26 cellular contexts compared by ENCODE assay signal in the genomic region with DNA sequence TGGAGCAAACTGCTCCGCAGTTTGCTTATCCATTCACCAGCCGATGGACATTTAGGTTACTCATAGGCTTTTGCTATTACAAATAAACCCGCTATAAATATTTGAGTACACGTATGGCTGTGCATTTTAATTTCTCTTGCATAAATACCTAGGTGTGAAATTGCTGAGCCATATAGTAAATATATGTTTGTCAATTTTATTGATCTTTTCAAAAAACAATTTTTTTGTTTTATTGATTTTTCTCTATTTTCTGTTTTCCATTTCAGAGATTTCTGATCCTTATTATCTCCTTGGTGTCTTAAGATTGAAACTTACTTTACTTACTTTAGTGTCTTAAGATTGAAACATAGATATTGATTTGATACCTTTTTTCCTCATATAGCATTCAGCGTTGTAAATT. TPM values are rescaled to one million over a fixed set of nuclear protein-coding genes. Genes with fewer than 3 reads are reported as not detected.
DNase-seq lines count a peak whose midpoint lies in the region; ATAC-seq, FAIRE-seq and TF ChIP-seq lines count a peak whose summit lies in the region.
"Had no signal": no experiment of that assay in that cellular context is flagged by ENCODE, and none has a peak within 500 bp of the region (broad histone marks: within the 10 kb centered on the region; RNA-seq: fewer than 3 reads in every experiment).

No MANE protein-coding gene starts in this region.

- CTCF ChIA-PET in K562 (lab: Yijun Ruan, JAX; ENCODE audit: low intra/inter-chr PET ratio): no interaction called here

- H3K9ac ChIP-seq in K562 (ENCODE audit: insufficient read depth in 1 of 2, low read depth in 2 of 2, low read length in 2 of 2): no peak overlapping the region
- H3K9ac ChIP-seq: BLaER1 had no signal

- peak overlapping the region in 2 of 3 experiments; percentile 15 to 42 for H3K4me3 Mint-ChIP-seq in nephron
- peak overlapping the region; percentile 14 for H3K4me3 Mint-ChIP-seq in neural crest cell
- H3K4me3 Mint-ChIP-seq: CD14-positive monocyte had no signal

- no peak for TF ChIP-seq RAD21 in K562 (CRISPR knock-in tag; conservative IDR thresholded peaks at IDR 0.05 in 1 of 2, IDR thresholded peaks at IDR 0.05 in 1 of 2)

- no peaks in the 10 kb centered on the region for H3K9me3 ChIP-seq in K562 (replicated peaks; ENCODE audit: control insufficient read depth, insufficient read depth, low read depth, low read length)
- H3K9me3 ChIP-seq: BE2C, BLaER1 had no signal

- POLR2A ChIA-PET in K562 (lab: Yijun Ruan, JAX): interaction anchor here (0.6 to 2.1 kb wide), 6 partner anchors 10 to 659 kb away, joined by 3 to 10 read pairs (median 3); no protein-coding TSS in a partner anchor

- no peak for DNase-seq in K562 (ENCODE audit: extremely low read depth in 1 of 4, low spot score in 3 of 4)
- no peak for DNase-seq in neural crest cell (ENCODE audit: low read depth, low spot score)
- no peak for DNase-seq in midbrain (lab: John Stamatoyannopoulos, UW)
- DNase-seq: 8988T; ACHN; BE2C; C1 segment of cervical spinal cord; CD4-positive, alpha-beta memory T cell; CD4-positive, CD25-positive, alpha-beta regulatory T cell; CD8-positive, alpha-beta memory T cell; COR-L47; DMS 273 treated with DMSO at 0.1 percent for 48 hours; DMS153; DMS53; DMS79; DND-41; EL; GDM1 had no signal

- FAIRE-seq in K562 (lab: Jason Lieb, UNC): no peak
- FAIRE-seq: A204.1, GM12878, GM12892 had no signal

- H3K36me3 ChIP-seq in K562 (ENCODE audit: control insufficient read depth, insufficient read depth, low read length): peaks cover 32% of the 10 kb centered on the region; the same call in 2 of the 3 replicates
- H3K36me3 ChIP-seq: BE2C had no signal

- ATAC-seq in K562: no peak
- ATAC-seq in GM21825 (IDR thresholded peaks at IDR 0.05; ENCODE audit: unreplicated experiment): no peak
- ATAC-seq in GM21576 (IDR thresholded peaks at IDR 0.05; ENCODE audit: unreplicated experiment): no peak
- ATAC-seq: GM12878 had no signal

- H2AFZ ChIP-seq in K562 (ENCODE audit: low read depth, low read length): no peak overlapping the region

- H3K27ac Mint-ChIP-seq in nephron: no peak overlapping the region
- H3K27ac Mint-ChIP-seq in neural crest cell (ENCODE audit: unreplicated experiment): no peak overlapping the region
- H3K27ac Mint-ChIP-seq: CD14-positive monocyte; CD8-positive, alpha-beta memory T cell had no signal

- TF ChIP-seq POLR2A in K562 (conservative IDR thresholded peaks at IDR 0.05): no peak

- in situ Hi-C loops in K562 (cut with MboI): loop anchor here (10.0 kb wide), 1 partner anchor 54 kb away; no protein-coding TSS in a partner anchor

- H3K4me2 ChIP-seq in K562 (ENCODE audit: insufficient read depth, low read length): no peak overlapping the region
- H3K4me2 ChIP-seq: BLaER1 had no signal

- peaks cover 5% of the 10 kb centered on the region for H3K9me1 ChIP-seq in K562 (ENCODE audit: control insufficient read depth, insufficient read depth, low read length)

- no peaks in the 10 kb centered on the region for H3K27me3 ChIP-seq in K562 (ENCODE audit: control insufficient read depth in 2 of 2, insufficient read depth in 2 of 2, low read length in 2 of 2)
- H3K27me3 ChIP-seq: BE2C, BLaER1 had no signal

- H3K4me3 ChIP-seq in K562: no peak overlapping the region
- H3K4me3 ChIP-seq: BLaER1, GM12878 had no signal

- 0 out of 2 replicates have a peak, but pooled peaks cover 6% of the 10 kb centered on the region for H4K20me1 ChIP-seq in K562 (replicated peaks; ENCODE audit: control insufficient read depth, insufficient read depth, low read length)

- H3K27ac ChIP-seq in K562 (ENCODE audit: extremely low read depth, low read depth, low read length): no peak overlapping the region
- H3K27ac ChIP-seq: BLaER1 had no signal

- TF ChIP-seq CTCF in K562 (IDR thresholded peaks at IDR 0.05 in 2 of 3, conservative IDR thresholded peaks at IDR 0.05 in 1 of 3; ENCODE audit: insufficient read depth in 2 of 3, low read depth in 1 of 3, low read length in 3 of 3) (no peak), nephron (IDR thresholded peaks at IDR 0.05; ENCODE audit: unreplicated experiment in 3 of 3) (no peak), neural crest cell (conservative IDR thresholded peaks at IDR 0.05) (no peak)

- TF ChIP-seq EP300 in K562 (IDR thresholded peaks at IDR 0.05; ENCODE audit: low read length): no peak

- H3K9me3 Mint-ChIP-seq in nephron (no peaks in the 10 kb centered on the region), neural crest cell (no peaks in the 10 kb centered on the region)
- H3K9me3 Mint-ChIP-seq: CD4-positive, alpha-beta memory T cell; CD8-positive, alpha-beta memory T cell had no signal

- peaks cover 12 to 24% of the 10 kb centered on the region in 2 experiments for H3K4me1 ChIP-seq in K562 (replicated peaks in 1 of 2; ENCODE audit: control insufficient read depth in 2 of 2, insufficient read depth in 2 of 2, low read length in 2 of 2)
- H3K4me1 ChIP-seq: BE2C had no signal

- H3K36me3 Mint-ChIP-seq in nephron (ENCODE audit: low read depth) (peaks cover 24% of the 10 kb centered on the region), neural crest cell (ENCODE audit: low read depth) (peaks cover 11% of the 10 kb centered on the region)

- WGBS in K562 (ENCODE audit: insufficient coverage, low coverage, missing lambda C conversion rate): 86% methylated on average over 5 of the region's 5 CpGs

- peaks cover 17% of the 10 kb centered on the region for H3K79me2 ChIP-seq in K562 (ENCODE audit: control insufficient read depth, insufficient read depth, low read length)

- intact Hi-C loops in K562 (cut with micrococcal nuclease): no loop called here

- H3K4me1 Mint-ChIP-seq in nephron (peaks cover 44% of the 10 kb centered on the region), neural crest cell (peaks cover 46% of the 10 kb centered on the region)

- BruUV-seq in K562 (replicated peaks; lab: Mats Ljungman, UMichigan): no TSS peak

- H3K27me3 Mint-ChIP-seq in nephron (ENCODE audit: low read depth): peaks cover 4% of the 10 kb centered on the region
- H3K27me3 Mint-ChIP-seq in neural crest cell (ENCODE audit: low read depth): no peaks in the 10 kb centered on the region
- H3K27me3 Mint-ChIP-seq: CD4-positive, alpha-beta memory T cell; CD4-positive, CD25-positive, alpha-beta regulatory T cell; CD8-positive, alpha-beta memory T cell had no signal

RNA-seq across cellular contexts. Expression of gene ZNF74, which starts 4.5 kb away (rescaled TPM):
- 36.8 and 68.2 TPM in 2 replicates for total RNA-seq in K562 (2011; cell fraction: chromatin; rRNA removed; ENCODE audit: low replicate concordance)
- total RNA-seq in K562 (2011; cell fraction: nucleolus; rRNA removed): 55.4 and 63.2 TPM in 2 replicates
- 50.2 and 53.7 TPM in 2 replicates for total RNA-seq in K562 (2011; cell fraction: nucleoplasm; rRNA removed)
- total RNA-seq in K562 (2014; rRNA removed) (49.2 and 56.7 TPM in 2 replicates), K562 (2014; rRNA removed; fragmentation: Illumina TruSeq; extraction: Trizol) (17.4 and 20.5 TPM in 2 replicates), K562 (2015; rRNA removed; fragmentation: Illumina TruSeq; extraction: Trizol) (31.5 and 32.5 TPM in 2 replicates), K562 (2021) (53.5 and 55.7 TPM in 2 replicates), neural crest cell (54.2 and 55.1 TPM in 2 replicates)
- polyA plus RNA-seq in K562 (2011; rRNA removed) (33.8 and 49.7 TPM in 2 replicates), K562 (2014; fragmentation: Illumina TruSeq; extraction: Trizol) (22.8 and 24.5 TPM in 2 replicates), K562 (2014; fragmentation: Nextera tagmentation; extraction: Ambion mirVana) (1 to 10 TPM; 2.4 to 3.7 TPM), K562 (2014; rRNA removed) (37.1 and 62.8 TPM in 2 replicates)
- 56.9 and 67.4 TPM in 2 replicates for polyA plus RNA-seq in K562 (2011; cell fraction: cytosol; rRNA removed)
- polyA plus RNA-seq in K562 (2011; cell fraction: nucleus; rRNA removed): 42.8 and 56.1 TPM in 2 replicates
- 31.5 and 39.9 TPM in 2 replicates for polyA plus RNA-seq in K562 (2012)
- 32.6 and 33.0 TPM in 2 replicates for polyA minus RNA-seq in K562 (2011; rRNA and poly(A)+ RNA removed)
- polyA minus RNA-seq in K562 (2011; cell fraction: cytosol; rRNA and poly(A)+ RNA removed): 39.3 and 58.2 TPM in 2 replicates
- 23.6 and 28.3 TPM in 2 replicates for polyA minus RNA-seq in K562 (2011; cell fraction: nucleus; rRNA and poly(A)+ RNA removed)

RNA-seq across cellular contexts. Expression of gene SCARF2, which starts 39.2 kb away (rescaled TPM):
- total RNA-seq in K562 (2011; cell fraction: chromatin; rRNA removed; ENCODE audit: low replicate concordance): 0.65 TPM in 1 of 2 replicates, not detected in the other
- total RNA-seq in K562 (2011; cell fraction: nucleolus; rRNA removed): 0.50 and 0.92 TPM in 2 replicates
- 0.15 TPM in 2 replicates for total RNA-seq in K562 (2011; cell fraction: nucleoplasm; rRNA removed)
- 0.20 and 0.32 TPM in 2 replicates for total RNA-seq in K562 (2014; rRNA removed)
- not detected in 2 replicates for total RNA-seq in K562 (2014; rRNA removed; fragmentation: Illumina TruSeq; extraction: Trizol)
- not detected in 2 replicates for total RNA-seq in K562 (2015; rRNA removed; fragmentation: Illumina TruSeq; extraction: Trizol)
- 0.13 and 0.29 TPM in 2 replicates for total RNA-seq in K562 (2021)
- polyA plus RNA-seq in K562 (2011; rRNA removed): 0.06 and 0.26 TPM in 2 replicates
- polyA plus RNA-seq in K562 (2011; cell fraction: cytosol; rRNA removed): 0.15 and 0.25 TPM in 2 replicates
- 0.61 and 0.65 TPM in 2 replicates for polyA plus RNA-seq in K562 (2011; cell fraction: nucleus; rRNA removed)
- polyA plus RNA-seq in K562 (2012): 0.21 and 1.3 TPM in 2 replicates
- not detected in 2 replicates for polyA plus RNA-seq in K562 (2014; fragmentation: Illumina TruSeq; extraction: Trizol)
- not detected for polyA plus RNA-seq in K562 (2014; fragmentation: Nextera tagmentation; extraction: Ambion mirVana)
- polyA plus RNA-seq in K562 (2014; rRNA removed): 0.13 and 0.23 TPM in 2 replicates
- polyA minus RNA-seq in K562 (2011; rRNA and poly(A)+ RNA removed): not detected in 2 replicates
- polyA minus RNA-seq in K562 (2011; cell fraction: cytosol; rRNA and poly(A)+ RNA removed): not detected in 2 replicates
- polyA minus RNA-seq in K562 (2011; cell fraction: nucleus; rRNA and poly(A)+ RNA removed): 0.22 and 0.27 TPM in 2 replicates
- total RNA-seq in neural crest cell: 23.1 and 23.4 TPM in 2 replicates

Comparison
In these comparisons a context has a peak if more than half of its experiments do, and no peak if none do; other contexts are left out.
1. RNA of gene SCARF2, which starts 39.2 kb away (total RNA-seq): 23.1 to 23.4 TPM in neural crest cell; 0.13 to 0.92 TPM in K562; every median in the first group is over 10 times any median in the second.